26 cellular contexts compared by ENCODE assay signal in the genomic region with DNA sequence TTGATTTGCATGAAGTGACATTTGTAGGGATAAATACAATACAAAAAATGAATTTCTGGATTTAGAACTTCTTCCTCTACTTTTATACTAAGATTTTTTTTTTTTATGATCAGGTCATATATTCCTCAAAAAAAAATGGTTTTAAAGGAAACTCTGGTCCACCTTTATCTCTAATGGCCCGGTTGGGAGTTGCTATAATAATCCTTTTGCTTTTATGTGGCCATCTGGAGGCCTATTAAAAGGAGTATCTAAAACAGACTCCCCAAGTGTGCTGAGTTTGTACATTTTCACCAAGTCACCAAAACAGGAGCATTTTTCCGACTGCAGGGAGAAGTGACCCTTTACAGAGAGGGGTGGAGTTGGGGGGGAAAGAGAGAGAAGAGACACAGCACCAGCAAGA.
"Had no signal": no experiment of that assay in that cellular context is flagged by ENCODE, and none has a peak within 500 bp of the region (broad histone marks: within the 10 kb centered on the region; RNA-seq: fewer than 3 reads in every experiment).

No MANE protein-coding gene starts in this region.

- H3K9me3 ChIP-seq: esophagus squamous epithelium, mucosa of descending colon, prostate gland, right atrium auricular region, thoracic aorta, tibial nerve, upper lobe of left lung had no signal

- H3K27me3 ChIP-seq: esophagus squamous epithelium, right atrium auricular region, tibial nerve, upper lobe of left lung had no signal

- H3K4me3 ChIP-seq: coronary artery, esophagus squamous epithelium, lung, mucosa of descending colon, prostate gland, right atrium auricular region, thoracic aorta, tibial nerve, upper lobe of left lung had no signal

- H3K4me1 ChIP-seq: esophagus squamous epithelium, prostate gland, right atrium auricular region, upper lobe of left lung had no signal

- H3K4me1 Mint-ChIP-seq: immature natural killer cell; memory B cell; naive B cell; stimulated activated naive B cell treated with anti-CD40 and anti-IgM and Interleukin-4, amounts not matched to agents 10 μg/mL and 1 μg/mL and 100 μg/mL, for 72 hours had no signal

- H3K36me3 ChIP-seq: esophagus squamous epithelium, prostate gland, right atrium auricular region, thoracic aorta, tibial nerve, upper lobe of left lung had no signal

- ATAC-seq: mucosa of descending colon; sciatic nerve; stimulated activated naive B cell treated with anti-CD40 and anti-IgM and Interleukin-4, amounts not matched to agents 10 μg/mL and 1 μg/mL and 100 μg/mL, for 72 hours had no signal

- H3K9me3 Mint-ChIP-seq: memory B cell; mesothelial cell of epicardium; naive B cell; nephron progenitor cell; stimulated activated naive B cell treated with anti-CD40 and anti-IgM and Interleukin-4, amounts not matched to agents 10 μg/mL and 1 μg/mL and 100 μg/mL, for 72 hours had no signal

- H3K36me3 Mint-ChIP-seq: immature natural killer cell; memory B cell; mesothelial cell of epicardium; naive B cell; stimulated activated naive B cell treated with anti-CD40 and anti-IgM and Interleukin-4, amounts not matched to agents 10 μg/mL and 1 μg/mL and 100 μg/mL, for 72 hours had no signal

- H3K27ac ChIP-seq: coronary artery, esophagus squamous epithelium, prostate gland, right atrium auricular region, thoracic aorta, tibial nerve, upper lobe of left lung had no signal

- H3K27ac Mint-ChIP-seq: immature natural killer cell; memory B cell; mesothelial cell of epicardium; naive B cell; nephron progenitor cell; stimulated activated naive B cell treated with anti-CD40 and anti-IgM and Interleukin-4, amounts not matched to agents 10 μg/mL and 1 μg/mL and 100 μg/mL, for 72 hours; stimulated activated naive CD8-positive, alpha-beta T cell treated with anti-CD3 and anti-CD28 coated beads, Interleukin-15, Interleukin-2, amounts not matched to agents 100 ng/mL and 50 ng/mL, for 24 hours had no signal

- H3K27me3 Mint-ChIP-seq: memory B cell; naive B cell; stimulated activated naive B cell treated with anti-CD40 and anti-IgM and Interleukin-4, amounts not matched to agents 10 μg/mL and 1 μg/mL and 100 μg/mL, for 72 hours; stimulated activated naive CD8-positive, alpha-beta T cell treated with anti-CD3 and anti-CD28 coated beads, Interleukin-15, Interleukin-2, amounts not matched to agents 100 ng/mL and 50 ng/mL, for 24 hours had no signal

- DNase-seq: dermis blood vessel endothelial cell; effector memory CD4-positive, alpha-beta T cell; erythroblast; esophagus squamous epithelium; foreskin melanocyte; glutamatergic neuron; hypothalamus; immature natural killer cell; mucosa of descending colon; naive B cell; nephron progenitor cell; nucleus accumbens; stimulated activated CD4-positive, alpha-beta T cell treated with anti-CD3 and anti-CD28 coated beads, Interleukin-15, amount 100 ng/mL, for 24 hours; stimulated activated CD4-positive, alpha-beta T cell treated with anti-CD3 and anti-CD28 coated beads, Interleukin-2, amount 100 ng/mL, for 48 hours; stimulated activated naive B cell treated with anti-CD40 and anti-IgM and Interleukin-4, amounts not matched to agents 10 μg/mL and 1 μg/mL and 100 μg/mL, for 72 hours; upper lobe of left lung had no signal

- H3K4me3 Mint-ChIP-seq: immature natural killer cell; memory B cell; mesothelial cell of epicardium; naive B cell; nephron progenitor cell; stimulated activated naive B cell treated with anti-CD40 and anti-IgM and Interleukin-4, amounts not matched to agents 10 μg/mL and 1 μg/mL and 100 μg/mL, for 72 hours; stimulated activated naive CD8-positive, alpha-beta T cell treated with anti-CD3 and anti-CD28 coated beads, Interleukin-15, Interleukin-2, amounts not matched to agents 100 ng/mL and 50 ng/mL, for 24 hours had no signal
